In genomic region chr17:20206068-20206467, GRCh38 we compare ENCODE assay signal across 1 cellular context.
TF ChIP-seq lines count a peak whose summit lies in the region.

No MANE protein-coding gene starts in this region.

TF ChIP-seq in WTC11, 78 proteins besides CTCF, POLR2A, EP300 and RAD21 (continued from another document):
- TF ChIP-seq ZNF281 (CRISPR knock-in tag; IDR thresholded peaks at IDR 0.05), result no peak
- TF ChIP-seq SP1 (CRISPR knock-in tag; conservative IDR thresholded peaks at IDR 0.05), result no peak
- TF ChIP-seq GRHL2 (CRISPR knock-in tag; IDR thresholded peaks at IDR 0.05; ENCODE audit: insufficient replicate concordance, severe bottlenecking), result no peak
- no peak for TF ChIP-seq NR3C1 (CRISPR knock-in tag; conservative IDR thresholded peaks at IDR 0.05; ENCODE audit: low read depth)
- no peak for TF ChIP-seq FOXJ3 (CRISPR knock-in tag; IDR thresholded peaks at IDR 0.05; ENCODE audit: borderline replicate concordance)
TF ChIP-seq in WTC11: peak in this region for 0.
